ENCODE assay signal across 19 cellular contexts in the genomic region with DNA sequence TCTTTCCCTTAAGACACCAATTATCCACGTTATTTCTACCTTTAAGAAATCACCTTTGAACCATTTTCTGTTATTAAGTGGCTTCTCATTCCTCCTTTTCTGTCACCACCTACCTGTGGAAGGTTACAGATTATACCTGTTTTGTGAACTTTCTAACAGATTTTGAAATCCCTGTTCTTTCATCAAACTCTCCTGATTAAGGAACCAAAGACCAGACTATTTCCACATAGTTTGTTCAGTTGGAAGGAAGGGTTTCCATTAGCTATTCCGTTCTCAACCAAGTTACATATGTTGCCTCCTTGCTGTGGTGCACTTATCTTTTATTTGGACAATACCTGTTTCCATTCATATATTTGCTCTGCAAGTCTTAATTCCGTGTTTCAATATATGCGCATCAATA.
DNase-seq lines count a peak whose midpoint lies in the region; ATAC-seq, FAIRE-seq and TF ChIP-seq lines count a peak whose summit lies in the region.
"Had no signal": no experiment of that assay in that cellular context is flagged by ENCODE, and none has a peak within 500 bp of the region (broad histone marks: within the 10 kb centered on the region; RNA-seq: fewer than 3 reads in every experiment).

No MANE protein-coding gene starts in this region.

- H3K27me3 ChIP-seq in HepG2 (ENCODE audit: control insufficient read depth in 1 of 2, insufficient read depth in 2 of 2, low read length in 2 of 2): no peaks in the 10 kb centered on the region
- no peaks in the 10 kb centered on the region for H3K27me3 ChIP-seq in right lobe of liver
- no peaks in the 10 kb centered on the region for H3K27me3 ChIP-seq in thyroid gland
- H3K27me3 ChIP-seq: BLaER1 treated with 17β-estradiol and CSF1 and Interleukin-3, amounts not matched to agents 10 nM and 100 nM had no signal

- H2AFZ ChIP-seq in HepG2 (ENCODE audit: low read length): no peak overlapping the region

- TF ChIP-seq CTCF in HepG2 (CRISPR knock-in tag; IDR thresholded peaks at IDR 0.05) (no peak), right lobe of liver (IDR thresholded peaks at IDR 0.05) (no peak), thyroid gland (IDR thresholded peaks at IDR 0.05) (no peak)

- H3K27ac ChIP-seq in HepG2 (ENCODE audit: extremely low read length, insufficient read depth, low read length) (no peak overlapping the region), right lobe of liver (peak overlapping the region; percentile 3 to 93 (median 87)), thyroid gland (no peak overlapping the region)
- H3K27ac ChIP-seq: 22Rv1, A549, C4-2B had no signal

- 78% methylated on average over 4 of the region's 4 CpGs for WGBS in HepG2 (ENCODE audit: low lambda C conversion rate)
- 30% methylated on average over 4 of the region's 4 CpGs for WGBS in right lobe of liver (ENCODE audit: insufficient coverage, low coverage, low lambda C conversion rate, missing lambda C conversion rate)
- 93 to 94% methylated on average over 4 of the region's 4 CpGs for WGBS in thyroid gland, 2 donors

- peak in 1 of 2 experiments; percentile 30; a peak in 1 of 4 replicates for TF ChIP-seq EP300 in HepG2 (IDR thresholded peaks at IDR 0.05; ENCODE audit: low read depth in 2 of 2, low read length in 2 of 2)
- TF ChIP-seq EP300 in HepG2 (CRISPR knock-in tag; IDR thresholded peaks at IDR 0.05; ENCODE audit: borderline replicate concordance): no peak

- H3K9ac ChIP-seq in HepG2 (ENCODE audit: insufficient read depth, low read depth, low read length): no peak overlapping the region
- H3K9ac ChIP-seq: BLaER1 treated with 17β-estradiol and CSF1 and Interleukin-3, amounts not matched to agents 10 nM and 100 nM had no signal

- POLR2A ChIA-PET in HepG2 (lab: Yijun Ruan, JAX): no interaction called here

- H3K4me2 ChIP-seq in HepG2 (ENCODE audit: low read depth, low read length): no peak overlapping the region
- H3K4me2 ChIP-seq: A549 had no signal

- intact Hi-C loops in HepG2 (cut with micrococcal nuclease; ENCODE audit: unreplicated experiment) (no loop called here), right lobe of liver (cut with DNase I) (no loop called here), thyroid gland (cut with DNase I) (no loop called here)

- FAIRE-seq in GM12891 (lab: Jason Lieb, UNC): peak; percentile 20
- no peak for FAIRE-seq in HepG2 (lab: Jason Lieb, UNC)
- FAIRE-seq: A549, D721Med, GM12878 had no signal

- DNase-seq in GM12891 (ENCODE audit: insufficient read length, low spot score) (no peak), HepG2 (ENCODE audit: low spot score) (no peak), right lobe of liver (no peak), thyroid gland (no peak), DMS79 (lab: John Stamatoyannopoulos, UW) (no peak)
- DNase-seq: AML-193; Caco-2; Calu3; CD4-positive, alpha-beta T cell; CD8-positive, alpha-beta T cell; DND-41; EL had no signal

- no peaks in the 10 kb centered on the region for H4K20me1 ChIP-seq in HepG2 (ENCODE audit: insufficient read depth, low read length)
- H4K20me1 ChIP-seq: BLaER1 treated with 17β-estradiol and CSF1 and Interleukin-3, amounts not matched to agents 10 nM and 100 nM had no signal

- no peak for ATAC-seq in HepG2
- peak; percentile 24 to 64 (median 62) for ATAC-seq in right lobe of liver
- ATAC-seq in GM18867 (IDR thresholded peaks at IDR 0.05; ENCODE audit: unreplicated experiment): no peak
- ATAC-seq: A549; CD8-positive, alpha-beta T cell; GM12878 had no signal

- BruUV-seq in HepG2 (replicated peaks; lab: Mats Ljungman, UMichigan): no TSS peak

- peaks cover 56% of the 10 kb centered on the region for H3K4me1 ChIP-seq in HepG2 (ENCODE audit: insufficient read depth, low read length)
- H3K4me1 ChIP-seq in right lobe of liver: peaks cover 0 to 53% (median 24%) of the 10 kb centered on the region in 4 donors
- peaks cover 6 to 9% of the 10 kb centered on the region in 2 donors for H3K4me1 ChIP-seq in thyroid gland

- no peak for TF ChIP-seq RAD21 in HepG2 (CRISPR knock-in tag; IDR thresholded peaks at IDR 0.05)

- no peaks in the 10 kb centered on the region for H3K36me3 ChIP-seq in HepG2 (replicated peaks in 1 of 2; ENCODE audit: control insufficient read depth in 1 of 2, insufficient read depth in 2 of 2, low read length in 2 of 2)
- H3K36me3 ChIP-seq in right lobe of liver: no peaks in the 10 kb centered on the region
- H3K36me3 ChIP-seq in thyroid gland: no peaks in the 10 kb centered on the region
- H3K36me3 ChIP-seq: BLaER1 treated with 17β-estradiol and CSF1 and Interleukin-3, amounts not matched to agents 10 nM and 100 nM had no signal

- no peaks in the 10 kb centered on the region for H3K9me3 ChIP-seq in HepG2 (ENCODE audit: low read length)
- no peaks in the 10 kb centered on the region for H3K9me3 ChIP-seq in right lobe of liver
- no peaks in the 10 kb centered on the region for H3K9me3 ChIP-seq in thyroid gland
- H3K9me3 ChIP-seq: A549; BLaER1 treated with 17β-estradiol and CSF1 and Interleukin-3, amounts not matched to agents 10 nM and 100 nM; Caco-2 had no signal

- H3K4me3 ChIP-seq in HepG2 (replicated peaks in 1 of 3; ENCODE audit: insufficient read depth in 1 of 3, low read depth in 2 of 3, low read length in 3 of 3): no peak overlapping the region
- H3K4me3 ChIP-seq in right lobe of liver: no peak overlapping the region
- H3K4me3 ChIP-seq in thyroid gland (replicated peaks in 1 of 3): no peak overlapping the region
- H3K4me3 ChIP-seq: A549; BLaER1 treated with 17β-estradiol and CSF1 and Interleukin-3, amounts not matched to agents 10 nM and 100 nM; GM12878 had no signal

- no peak for TF ChIP-seq POLR2A in GM12891 (IDR thresholded peaks at IDR 0.05; ENCODE audit: low read depth, low read length)
- TF ChIP-seq POLR2A in HepG2 (IDR thresholded peaks at IDR 0.05; ENCODE audit: insufficient read depth in 1 of 2, low read depth in 2 of 2, low read length in 2 of 2): no peak
- no peak for TF ChIP-seq POLR2A in right lobe of liver (IDR thresholded peaks at IDR 0.05)
- no peak for TF ChIP-seq POLR2A in thyroid gland (IDR thresholded peaks at IDR 0.05)

- in situ Hi-C loops in HepG2 (cut with HindIII; ENCODE audit: extremely low pct_ligation_motif_present, low pct_unique_long_range_greater_than_20kb): no loop called here

- CTCF ChIA-PET in HepG2 (lab: Yijun Ruan, JAX; ENCODE audit: low intra/inter-chr PET ratio, low total read pairs): no interaction called here

- no peaks in the 10 kb centered on the region for H3K79me2 ChIP-seq in HepG2 (ENCODE audit: insufficient read depth, low read length)

TF ChIP-seq in GM12891, 5 proteins besides CTCF, POLR2A, EP300 and RAD21:
- TF ChIP-seq POU2F2 (IDR thresholded peaks at IDR 0.05; ENCODE audit: low read depth, low read length) (no peak), POLR2AphosphoS5 (IDR thresholded peaks at IDR 0.05; ENCODE audit: low read depth, low read length) (no peak), TAF1 (IDR thresholded peaks at IDR 0.05; ENCODE audit: low read depth, low read length) (no peak), PAX5 (IDR thresholded peaks at IDR 0.05; ENCODE audit: insufficient read depth, low read length, severe bottlenecking) (no peak), SPI1 (IDR thresholded peaks at IDR 0.05; ENCODE audit: low read depth, low read length) (no peak)

TF ChIP-seq in HepG2, 621 proteins besides CTCF, POLR2A, EP300 and RAD21:
- TF ChIP-seq MAFF (IDR thresholded peaks at IDR 0.05; ENCODE audit: low read depth, low read length): no peak
- peak; percentile 23; the same call in 1 of the 2 replicates for TF ChIP-seq GATAD2A (CRISPR knock-in tag; IDR thresholded peaks at IDR 0.05)

Comparison
In these comparisons a context has a peak if more than half of its experiments do, and no peak if none do; other contexts are left out.
1. ATAC-seq: peak in right lobe of liver (4 of 4); none in HepG2 (single experiment) and GM18867 (single experiment).
2. H3K27ac ChIP-seq: peak in right lobe of liver (3 of 3); none in HepG2 (single experiment) and thyroid gland (0 of 3).